Comparison of ENCODE assay signal across 25 cellular contexts in the genomic region with DNA sequence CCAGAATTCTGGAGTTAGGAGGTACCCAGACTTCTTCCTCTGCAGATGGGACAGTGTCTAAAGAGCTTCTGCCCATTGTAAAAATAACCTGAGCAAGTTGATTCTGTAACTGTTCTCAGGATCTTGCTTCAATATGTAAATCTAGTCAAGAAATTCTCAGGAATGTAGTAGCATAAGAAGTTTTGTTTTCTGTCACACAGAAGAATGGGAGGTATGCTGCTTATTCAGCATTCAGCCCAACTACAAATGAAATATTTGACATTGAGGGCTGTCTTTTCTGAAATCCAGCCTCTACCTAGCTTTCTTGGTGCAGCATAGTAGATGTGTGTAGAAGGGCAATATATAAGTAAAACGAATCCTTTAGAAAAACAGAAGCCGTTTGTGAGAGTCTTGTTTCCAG. TPM values are rescaled to one million over a fixed set of nuclear protein-coding genes. Genes with fewer than 3 reads are reported as not detected.
DNase-seq lines count a peak whose midpoint lies in the region; ATAC-seq, FAIRE-seq and TF ChIP-seq lines count a peak whose summit lies in the region.
"Had no signal": no experiment of that assay in that cellular context is flagged by ENCODE, and none has a peak within 500 bp of the region (broad histone marks: within the 10 kb centered on the region; RNA-seq: fewer than 3 reads in every experiment).

No MANE protein-coding gene starts in this region.

- H3K4me3 Mint-ChIP-seq in GM23338 (no peak overlapping the region), astrocyte (ENCODE audit: unreplicated experiment) (no peak overlapping the region)
- H3K4me3 Mint-ChIP-seq: activated naive CD8-positive, alpha-beta T cell treated with anti-CD3 and anti-CD28 coated beads, Interleukin-2, amount 50 U/mL, for 24 hours; memory B cell had no signal

- WGBS in adrenal gland, 4 donors, result 85 to 90% (median 87%) methylated on average over 2 of the region's 2 CpGs

- H3K79me2 ChIP-seq in GM23338 (replicated peaks; ENCODE audit: insufficient read depth), result peaks cover 92% of the 10 kb centered on the region
- peaks cover 96% of the 10 kb centered on the region for H3K79me2 ChIP-seq in astrocyte (ENCODE audit: insufficient read depth, low read length)

- H3K27ac ChIP-seq in GM23338 (ENCODE audit: low read depth), result peak overlapping the region; percentile 46; the same call in 1 of the 2 replicates
- H3K27ac ChIP-seq in astrocyte (ENCODE audit: low read depth, low read length), result no peak overlapping the region
- peak overlapping the region; percentile 13 for H3K27ac ChIP-seq in subcutaneous abdominal adipose tissue (ENCODE audit: low read depth, low read length)
- no peak overlapping the region for H3K27ac ChIP-seq in adrenal gland
- H3K27ac ChIP-seq: HL-60, tibial artery had no signal

- H3K9ac ChIP-seq in astrocyte (ENCODE audit: low read length) (no peak overlapping the region), subcutaneous abdominal adipose tissue (ENCODE audit: low read length in 5 of 5) (no peak overlapping the region)

- H3K4me2 ChIP-seq in GM23338, result peak overlapping the region; percentile 1; the same call in 1 of the 2 replicates
- peak overlapping the region; percentile 20 for H3K4me2 ChIP-seq in astrocyte (ENCODE audit: low read length)

- TF ChIP-seq CTCF in GM23338 (conservative IDR thresholded peaks at IDR 0.05; ENCODE audit: low read depth in 2 of 2) (no peak), astrocyte (IDR thresholded peaks at IDR 0.05; ENCODE audit: insufficient read depth, low read depth, low read length) (no peak), fibroblast of the aortic adventitia (IDR thresholded peaks at IDR 0.05; ENCODE audit: insufficient read depth, low read length) (no peak), adrenal gland (IDR thresholded peaks at IDR 0.05) (no peak)

- H3K9me3 ChIP-seq in astrocyte (ENCODE audit: insufficient read depth, low read depth, low read length) (no peaks in the 10 kb centered on the region), subcutaneous abdominal adipose tissue (ENCODE audit: control insufficient read depth in 5 of 5, low read length in 5 of 5) (no peaks in the 10 kb centered on the region), adrenal gland (replicated peaks in 1 of 3) (no peaks in the 10 kb centered on the region)
- H3K9me3 ChIP-seq: Caco-2, tibial artery had no signal

- ATAC-seq in GM23338, result no peak
- ATAC-seq in GM21390 (IDR thresholded peaks at IDR 0.05; ENCODE audit: unreplicated experiment), result no peak
- ATAC-seq: activated naive CD8-positive, alpha-beta T cell treated with anti-CD3 and anti-CD28 coated beads, Interleukin-2, amount 50 U/mL, for 24 hours; naive thymus-derived CD8-positive, alpha-beta T cell; stimulated activated effector memory CD8-positive, alpha-beta T cell treated with anti-CD3 and anti-CD28 coated beads, Interleukin-12 subunit alpha, Interleukin-12 subunit beta, amount 100 ng/mL, for 72 hours had no signal

- TF ChIP-seq POLR2A in adrenal gland (IDR thresholded peaks at IDR 0.05), result no peak

- H3K27me3 ChIP-seq in GM23338 (ENCODE audit: insufficient read depth) (no peaks in the 10 kb centered on the region), astrocyte (ENCODE audit: insufficient read depth, low read length) (no peaks in the 10 kb centered on the region), subcutaneous abdominal adipose tissue (ENCODE audit: control insufficient read depth in 5 of 5, insufficient read depth in 4 of 5, low read length in 5 of 5) (no peaks in the 10 kb centered on the region), adrenal gland (no peaks in the 10 kb centered on the region)
- H3K27me3 ChIP-seq: tibial artery had no signal

- H3K36me3 ChIP-seq in GM23338 (ENCODE audit: insufficient read depth) (no peaks in the 10 kb centered on the region), astrocyte (ENCODE audit: insufficient read depth, low read length) (peaks cover 10% of the 10 kb centered on the region), subcutaneous abdominal adipose tissue (ENCODE audit: control insufficient read depth in 5 of 5, insufficient read depth in 5 of 5, low read length in 5 of 5) (peaks cover 10 to 25% (median 16%) of the 10 kb centered on the region in 5 donors), adrenal gland (replicated peaks in 1 of 2) (peaks cover 0 to 4% of the 10 kb centered on the region in 2 donors)

- H3K36me3 Mint-ChIP-seq in GM23338 (ENCODE audit: low read depth), result peaks cover 14% of the 10 kb centered on the region; the same call in 2 of the 3 replicates
- peaks cover 8% of the 10 kb centered on the region for H3K36me3 Mint-ChIP-seq in astrocyte (ENCODE audit: low read depth, unreplicated experiment)

- intact Hi-C loops in adrenal gland (cut with DNase I), result no loop called here

- no peaks in the 10 kb centered on the region for H3K9me2 ChIP-seq in GM23338 (ENCODE audit: insufficient read depth)

- DNase-seq in GM23338 (ENCODE audit: low spot score), result peak; percentile 33
- peak; percentile 11 for DNase-seq in astrocyte (ENCODE audit: low read depth)
- DNase-seq in fibroblast of the aortic adventitia (ENCODE audit: low read depth), result peak; percentile 30
- DNase-seq in dermis blood vessel endothelial cell, result no peak
- no peak for DNase-seq in adrenal gland
- no peak for DNase-seq in CD1c-positive myeloid dendritic cell (ENCODE audit: extremely low spot score)
- DNase-seq: activated CD4-positive, alpha-beta T cell treated with anti-CD3 and anti-CD28 coated beads, Interleukin-2, amount 50 U/mL, for 1 hour; activated CD8-positive, alpha-beta memory T cell treated with anti-CD3 and anti-CD28 coated beads, Interleukin-2, amount 50 U/mL, for 4 hours; activated naive CD8-positive, alpha-beta T cell treated with anti-CD3 and anti-CD28 coated beads, Interleukin-2, amount 50 U/mL, for 24 hours; AML-193; Caco-2; effector CD4-positive, alpha-beta T cell; GOT3; naive thymus-derived CD8-positive, alpha-beta T cell; NCI-H146; NCI-H748 treated with DMSO at 0.1 percent for 48 hours; posterior cingulate gyrus; SIG-M5; tibial artery had no signal

- H4K20me1 ChIP-seq in GM23338 (replicated peaks; ENCODE audit: insufficient read depth) (peaks cover 17% of the 10 kb centered on the region; the same call in 1 of the 2 replicates), astrocyte (ENCODE audit: insufficient read depth, low read length) (peaks cover 19% of the 10 kb centered on the region)

- H3K4me1 ChIP-seq in GM23338 (ENCODE audit: insufficient read depth) (peaks cover 26% of the 10 kb centered on the region), astrocyte (ENCODE audit: insufficient read depth, low read length) (peaks cover 12% of the 10 kb centered on the region), subcutaneous abdominal adipose tissue (ENCODE audit: control insufficient read depth in 5 of 5, insufficient read depth in 5 of 5, low read length in 5 of 5) (peaks cover 0 to 34% (median 21%) of the 10 kb centered on the region in 5 donors), adrenal gland (replicated peaks in 1 of 2) (peaks cover 4 to 23% of the 10 kb centered on the region in 2 donors)

- no peaks in the 10 kb centered on the region for H3F3A ChIP-seq in GM23338 (replicated peaks; ENCODE audit: low read depth)

- no peak overlapping the region; the same call in 1 of the 2 replicates for H3K4me3 ChIP-seq in GM23338
- H3K4me3 ChIP-seq in astrocyte (ENCODE audit: insufficient read depth, low read depth, low read length), result no peak overlapping the region
- no peak overlapping the region for H3K4me3 ChIP-seq in fibroblast of the aortic adventitia (ENCODE audit: low read depth, low read length)
- no peak overlapping the region for H3K4me3 ChIP-seq in subcutaneous abdominal adipose tissue (ENCODE audit: low read depth in 1 of 5, low read length in 5 of 5)
- no peak overlapping the region for H3K4me3 ChIP-seq in adrenal gland
- H3K4me3 ChIP-seq: tibial artery had no signal

- FAIRE-seq in astrocyte (lab: Jason Lieb, UNC), result no peak

- H3K27me3 Mint-ChIP-seq in GM23338 (ENCODE audit: insufficient read depth, low read depth, poor library complexity) (peaks cover 2% of the 10 kb centered on the region), astrocyte (ENCODE audit: low read depth, unreplicated experiment) (no peaks in the 10 kb centered on the region)
- H3K27me3 Mint-ChIP-seq: activated naive CD8-positive, alpha-beta T cell treated with anti-CD3 and anti-CD28 coated beads, Interleukin-2, amount 50 U/mL, for 24 hours; IgD-negative memory B cell; memory B cell; naive thymus-derived CD8-positive, alpha-beta T cell had no signal

- H3K9me3 Mint-ChIP-seq in GM23338, result no peaks in the 10 kb centered on the region
- H3K9me3 Mint-ChIP-seq in astrocyte (ENCODE audit: unreplicated experiment), result no peaks in the 10 kb centered on the region
- H3K9me3 Mint-ChIP-seq: activated naive CD8-positive, alpha-beta T cell treated with anti-CD3 and anti-CD28 coated beads, Interleukin-2, amount 50 U/mL, for 24 hours; IgD-negative memory B cell; memory B cell; naive thymus-derived CD8-positive, alpha-beta T cell; stimulated activated effector memory CD8-positive, alpha-beta T cell treated with anti-CD3 and anti-CD28 coated beads, Interleukin-12 subunit alpha, Interleukin-12 subunit beta, amount 100 ng/mL, for 72 hours had no signal

- peaks cover 27% of the 10 kb centered on the region for H3K4me1 Mint-ChIP-seq in GM23338
- H3K4me1 Mint-ChIP-seq in astrocyte (ENCODE audit: low read depth, unreplicated experiment), result peaks cover 29% of the 10 kb centered on the region

- H2AFZ ChIP-seq in GM23338 (no peak overlapping the region), astrocyte (ENCODE audit: low read depth, low read length) (no peak overlapping the region)

- peak overlapping the region; percentile 37; the same call in 1 of the 2 replicates for H3K27ac Mint-ChIP-seq in GM23338
- H3K27ac Mint-ChIP-seq in astrocyte (ENCODE audit: unreplicated experiment), result peak overlapping the region; percentile 4
- H3K27ac Mint-ChIP-seq: activated naive CD8-positive, alpha-beta T cell treated with anti-CD3 and anti-CD28 coated beads, Interleukin-2, amount 50 U/mL, for 24 hours; IgD-negative memory B cell; memory B cell; naive thymus-derived CD8-positive, alpha-beta T cell; stimulated activated effector memory CD8-positive, alpha-beta T cell treated with anti-CD3 and anti-CD28 coated beads, Interleukin-12 subunit alpha, Interleukin-12 subunit beta, amount 100 ng/mL, for 72 hours had no signal

TF ChIP-seq in GM23338, 12 proteins besides CTCF, POLR2A, EP300 and RAD21 (continues in another document):
- no peak for TF ChIP-seq JUNB (IDR thresholded peaks at IDR 0.05; ENCODE audit: unreplicated experiment)

RNA-seq across cellular contexts. Expression of a gene that starts 13.8 kb away (rescaled TPM):
- 26.4 and 27.6 TPM in 2 replicates for total RNA-seq in GM23338 (2014; rRNA removed; shearing (Covaris generic))
- 11.7 and 13.4 TPM in 2 replicates for polyA plus RNA-seq in GM23338 (2016; fragmentation: Nextera tagmentation; extraction: Ambion mirVana)
- 19.5 and 27.1 TPM in 2 replicates for total RNA-seq in astrocyte
- total RNA-seq in fibroblast of the aortic adventitia (ENCODE audit: low replicate concordance), result 7.1 and 13.8 TPM in 2 replicates
- 9.4 and 11.9 TPM in 2 replicates for total RNA-seq in dermis blood vessel endothelial cell
- total RNA-seq in adrenal gland, result 10 to 100 TPM in 1 of 8 donors, 1 to 10 TPM in 7; 1.9 to 10.1 (median 6.4) TPM
- polyA plus RNA-seq in adrenal gland, result 1 to 10 TPM; 3.4 to 7.2 (median 3.7) TPM

Comparison
In these comparisons a context has a peak if more than half of its experiments do, and no peak if none do; other contexts are left out.
1. DNase-seq: peak in GM23338 (single experiment), astrocyte (single experiment) and fibroblast of the aortic adventitia (single experiment); none in dermis blood vessel endothelial cell (single experiment), adrenal gland (0 of 7) and CD1c-positive myeloid dendritic cell (single experiment).
2. H3K27ac ChIP-seq: peak in GM23338 (single experiment) and subcutaneous abdominal adipose tissue (single experiment); none in astrocyte (single experiment) and adrenal gland (0 of 5).